In genomic region chr1:201016211-201016651, GRCh38 we compare ENCODE assay signal across 10 cellular contexts. TPM values are rescaled to one million over a fixed set of nuclear protein-coding genes. Genes with fewer than 3 reads are reported as not detected.
DNase-seq lines count a peak whose midpoint lies in the region; ATAC-seq and TF ChIP-seq lines count a peak whose summit lies in the region.
"Had no signal": no experiment of that assay in that cellular context is flagged by ENCODE, and none has a peak within 500 bp of the region (broad histone marks: within the 10 kb centered on the region; RNA-seq: fewer than 3 reads in every experiment).

No MANE protein-coding gene starts in this region.

- H2BK20ac ChIP-seq in H9 (ENCODE audit: low read depth, low read length, poor library complexity, severe bottlenecking): no peak overlapping the region

- POLR2A ChIA-PET in CD8-positive, alpha-beta memory T cell (lab: Charles Lee): no interaction called here

- no CpG with 5 or more reads among the region's 10 CpGs for WGBS in H9 (ENCODE audit: extremely low coverage, insufficient read length, low lambda C conversion rate)

- intact Hi-C loops in mucosa of descending colon (cut with DNase I, micrococcal nuclease): no loop called here

- no peak overlapping the region for H2BK12ac ChIP-seq in H9 (ENCODE audit: insufficient read length, low read depth, low read length)

- H4K20me1 ChIP-seq in Loucy (ENCODE audit: insufficient read depth, low read length, poor library complexity, severe bottlenecking) (peaks cover 10% of the 10 kb centered on the region), H9 (ENCODE audit: control insufficient read depth, insufficient read depth, insufficient read length) (no peaks in the 10 kb centered on the region)

- H3K14ac ChIP-seq in H9 (ENCODE audit: insufficient read depth, low read length): no peak overlapping the region; the same call in 1 of the 2 replicates

- no peaks in the 10 kb centered on the region for H3K27me3 ChIP-seq in CD8-positive, alpha-beta memory T cell (ENCODE audit: insufficient read depth, low read length, poor library complexity, severe bottlenecking)
- H3K27me3 ChIP-seq in Loucy (ENCODE audit: insufficient read depth, low read length, poor library complexity, severe bottlenecking) (no peaks in the 10 kb centered on the region), brain microvascular endothelial cell (replicated peaks) (no peaks in the 10 kb centered on the region), H9 (ENCODE audit: insufficient read depth, low read length) (no peaks in the 10 kb centered on the region)

- no peaks in the 10 kb centered on the region for H3K23me2 ChIP-seq in H9 (ENCODE audit: insufficient read length, low read depth, low read length, poor library complexity, severe bottlenecking)

- peaks cover 90% of the 10 kb centered on the region for H3K79me2 ChIP-seq in Loucy (ENCODE audit: insufficient read depth, low read length)
- H3K79me2 ChIP-seq in H9 (ENCODE audit: insufficient read depth, low read length): peaks cover 1% of the 10 kb centered on the region; the same call in 1 of the 2 replicates

- peaks cover 11% of the 10 kb centered on the region for H3F3A ChIP-seq in Loucy (ENCODE audit: low read depth)

- in situ Hi-C loops in brain microvascular endothelial cell (cut with HindIII; ENCODE audit: low pct_ligation_motif_present, low sequenced_read_pairs): no loop called here

- H3K23ac ChIP-seq in H9 (ENCODE audit: insufficient read length, low read depth, low read length): no peak overlapping the region

- no peak overlapping the region for H3K18ac ChIP-seq in H9 (ENCODE audit: insufficient read length, low read depth, low read length)

- peaks cover 99% of the 10 kb centered on the region for H3K4me1 ChIP-seq in CD8-positive, alpha-beta memory T cell (ENCODE audit: insufficient read depth, low read length)
- H3K4me1 ChIP-seq in Loucy (ENCODE audit: insufficient read depth, low read length, poor library complexity, severe bottlenecking): peaks cover 79% of the 10 kb centered on the region
- peaks cover 41% of the 10 kb centered on the region for H3K4me1 ChIP-seq in mucosa of descending colon (ENCODE audit: low read depth)
- peaks cover 7% of the 10 kb centered on the region; the same call in 1 of the 2 replicates for H3K4me1 ChIP-seq in H9 (ENCODE audit: insufficient read depth, low read length)

- H4K8ac ChIP-seq in H9 (replicated peaks; ENCODE audit: insufficient read length, low read depth, low read length): no peak overlapping the region

- ATAC-seq in mucosa of descending colon: peak; percentile 33
- ATAC-seq in GM18861 (IDR thresholded peaks at IDR 0.05; ENCODE audit: unreplicated experiment): no peak
- no peak for ATAC-seq in GM18517 (IDR thresholded peaks at IDR 0.05; ENCODE audit: unreplicated experiment)

- H2BK120ac ChIP-seq in H9 (ENCODE audit: low read depth, low read length, poor library complexity, severe bottlenecking): no peak overlapping the region

- H3K4me2 ChIP-seq in Loucy (ENCODE audit: low read depth, low read length, poor library complexity, severe bottlenecking) (peak overlapping the region; percentile 86), H9 (ENCODE audit: insufficient read depth, insufficient read length, low read length) (no peak overlapping the region)

- H2AK5ac ChIP-seq in H9 (ENCODE audit: insufficient read length, low read length): no peak overlapping the region

- no peaks in the 10 kb centered on the region for H3K9me3 Mint-ChIP-seq in CD8-positive, alpha-beta memory T cell
- H3K9me3 Mint-ChIP-seq in activated naive CD8-positive, alpha-beta T cell treated with anti-CD3 and anti-CD28 coated beads for 36 hours: no peaks in the 10 kb centered on the region
- H3K9me3 Mint-ChIP-seq in H9: no peaks in the 10 kb centered on the region; a peak in 1 of 5 replicates

- H3K9ac ChIP-seq in Loucy (ENCODE audit: low read depth, low read length, poor library complexity, severe bottlenecking) (peak overlapping the region; percentile 53), H9 (ENCODE audit: extremely low read depth, insufficient read length, low read length) (no peak overlapping the region)

- no peak overlapping the region for H2BK5ac ChIP-seq in H9 (ENCODE audit: insufficient read length, low read length)

- peak overlapping the region in 4 of 7 donors; percentile 10 to 83 (median 47) for H3K4me3 Mint-ChIP-seq in CD8-positive, alpha-beta memory T cell
- peak overlapping the region; percentile 55 for H3K4me3 Mint-ChIP-seq in activated naive CD8-positive, alpha-beta T cell treated with anti-CD3 and anti-CD28 coated beads for 36 hours
- no peak overlapping the region for H3K4me3 Mint-ChIP-seq in H9

- no peak overlapping the region for H2AFZ ChIP-seq in Loucy (ENCODE audit: low read length)
- H2AFZ ChIP-seq in H9 (ENCODE audit: low read length): no peak overlapping the region

- no peak overlapping the region for H4K5ac ChIP-seq in H9 (ENCODE audit: insufficient read length, low read depth, low read length)

- CTCF ChIA-PET in CD8-positive, alpha-beta memory T cell (lab: Charles Lee): interaction anchor here (1.7 to 3.0 kb wide), 5 partner anchors 20 to 44 kb away, joined by 4 to 16 read pairs (median 9); no protein-coding TSS in a partner anchor

- no peak overlapping the region for H4K91ac ChIP-seq in H9 (ENCODE audit: insufficient read length, low read depth, low read length)

- H3K9me3 ChIP-seq in CD8-positive, alpha-beta memory T cell (ENCODE audit: low read length): no peaks in the 10 kb centered on the region
- H3K9me3 ChIP-seq in Loucy (ENCODE audit: insufficient read depth, low read depth, low read length) (no peaks in the 10 kb centered on the region), mucosa of descending colon (no peaks in the 10 kb centered on the region), H9 (ENCODE audit: control insufficient read depth, low read depth, low read length) (no peaks in the 10 kb centered on the region)

- no peaks in the 10 kb centered on the region for H3K79me1 ChIP-seq in H9 (ENCODE audit: insufficient read depth, low read depth, low read length, poor library complexity, severe bottlenecking)

- no peak for DNase-seq in CD8-positive, alpha-beta memory T cell
- DNase-seq in activated naive CD8-positive, alpha-beta T cell treated with anti-CD3 and anti-CD28 coated beads for 36 hours: no peak
- DNase-seq in mucosa of descending colon (peak; percentile 58 to 76 (median 68)), brain microvascular endothelial cell (no peak), H9 (no peak)
- DNase-seq: islet precursor cell had no signal

- H3K36me3 ChIP-seq in CD8-positive, alpha-beta memory T cell (ENCODE audit: insufficient read depth, low read length): no peaks in the 10 kb centered on the region
- H3K36me3 ChIP-seq in Loucy (ENCODE audit: insufficient read depth, low read length): no peaks in the 10 kb centered on the region
- no peaks in the 10 kb centered on the region for H3K36me3 ChIP-seq in mucosa of descending colon (ENCODE audit: low read depth)
- H3K36me3 ChIP-seq in brain microvascular endothelial cell (replicated peaks): no peaks in the 10 kb centered on the region

- peaks cover 0 to 30% (median 2%) of the 10 kb centered on the region in 3 donors for H3K36me3 Mint-ChIP-seq in CD8-positive, alpha-beta memory T cell
- peaks cover 25% of the 10 kb centered on the region for H3K36me3 Mint-ChIP-seq in activated naive CD8-positive, alpha-beta T cell treated with anti-CD3 and anti-CD28 coated beads for 36 hours
- no peaks in the 10 kb centered on the region; a peak in 1 of 7 replicates for H3K36me3 Mint-ChIP-seq in H9 (ENCODE audit: insufficient read depth in 1 of 3, low read depth in 3 of 3)

- H3K27me3 Mint-ChIP-seq in CD8-positive, alpha-beta memory T cell: no peaks in the 10 kb centered on the region
- no peaks in the 10 kb centered on the region for H3K27me3 Mint-ChIP-seq in activated naive CD8-positive, alpha-beta T cell treated with anti-CD3 and anti-CD28 coated beads for 36 hours
- H3K27me3 Mint-ChIP-seq in H9 (ENCODE audit: low read depth): no peaks in the 10 kb centered on the region; the same call in 1 of the 2 replicates

- TF ChIP-seq CTCF in Loucy (conservative IDR thresholded peaks at IDR 0.05; ENCODE audit: low read length) (no peak), mucosa of descending colon (IDR thresholded peaks at IDR 0.05) (no peak), brain microvascular endothelial cell (IDR thresholded peaks at IDR 0.05; ENCODE audit: low read depth, low read length, missing control alignments) (no peak), H9 (conservative IDR thresholded peaks at IDR 0.05) (no peak)

- H3K56ac ChIP-seq in H9 (ENCODE audit: insufficient read length, low read depth, low read length): no peak overlapping the region

- H3K27ac Mint-ChIP-seq in CD8-positive, alpha-beta memory T cell: peak overlapping the region in 6 of 8 donors; percentile 71 to 90 (median 85)
- H3K27ac Mint-ChIP-seq in activated naive CD8-positive, alpha-beta T cell treated with anti-CD3 and anti-CD28 coated beads for 36 hours: peak overlapping the region; percentile 90
- H3K27ac Mint-ChIP-seq in H9: no peak overlapping the region

- no peaks in the 10 kb centered on the region for H3K9me2 ChIP-seq in Loucy (replicated peaks; ENCODE audit: low read depth, low read length)

- no peak overlapping the region for H3K4ac ChIP-seq in H9 (ENCODE audit: low read depth, low read length)

- no peak overlapping the region for H3T11ph ChIP-seq in H9 (ENCODE audit: low read length)

- peaks cover 87 to 100% (median 95%) of the 10 kb centered on the region in 3 donors for H3K4me1 Mint-ChIP-seq in CD8-positive, alpha-beta memory T cell
- peaks cover 89% of the 10 kb centered on the region for H3K4me1 Mint-ChIP-seq in activated naive CD8-positive, alpha-beta T cell treated with anti-CD3 and anti-CD28 coated beads for 36 hours
- H3K4me1 Mint-ChIP-seq in H9: peaks cover 42 to 68% of the 10 kb centered on the region in 2 experiments

- H3K27ac ChIP-seq in CD8-positive, alpha-beta memory T cell (ENCODE audit: low read depth, low read length): peak overlapping the region; percentile 20
- H3K27ac ChIP-seq in brain microvascular endothelial cell (no peak overlapping the region), H9 (ENCODE audit: insufficient read length, low read depth, low read length) (no peak overlapping the region)
- H3K27ac ChIP-seq: VCaP had no signal

- H2BK15ac ChIP-seq in H9 (ENCODE audit: low read depth, low read length): no peak overlapping the region

- no peak overlapping the region for H3K4me3 ChIP-seq in CD8-positive, alpha-beta memory T cell (ENCODE audit: low read length)
- H3K4me3 ChIP-seq in Loucy (ENCODE audit: low read length, poor library complexity, severe bottlenecking) (peak overlapping the region; percentile 11), mucosa of descending colon (no peak overlapping the region), brain microvascular endothelial cell (ENCODE audit: low read depth, low read length) (no peak overlapping the region)

RNA-seq across cellular contexts. Expression of gene KIF21B, which starts 7.3 kb away (rescaled TPM):
- 10 to 100 TPM; 37.5 to 37.6 TPM for total RNA-seq in CD8-positive, alpha-beta memory T cell
- polyA plus RNA-seq in CD8-positive, alpha-beta memory T cell: 9.9 TPM
- 10 to 100 TPM; 55.7 to 56.2 TPM for total RNA-seq in activated naive CD8-positive, alpha-beta T cell treated with anti-CD3 and anti-CD28 coated beads for 36 hours
- 10 to 100 TPM in 1 of 3 donors, 1 to 10 TPM in 2; 3.2 to 10.5 (median 4.0) TPM for total RNA-seq in mucosa of descending colon
- total RNA-seq in H9 (2021): 7.0 and 7.5 TPM in 2 replicates

Comparison
In these comparisons a context has a peak if more than half of its experiments do, and no peak if none do; other contexts are left out.
1. DNase-seq: peak in mucosa of descending colon (3 of 3); none in CD8-positive, alpha-beta memory T cell (0 of 5), activated naive CD8-positive, alpha-beta T cell treated with anti-CD3 and anti-CD28 coated beads for 36 hours (single experiment), brain microvascular endothelial cell (single experiment) and H9 (single experiment).
2. H3K27ac Mint-ChIP-seq: peak in CD8-positive, alpha-beta memory T cell (6 of 8) and activated naive CD8-positive, alpha-beta T cell treated with anti-CD3 and anti-CD28 coated beads for 36 hours (single experiment); none in H9 (0 of 3).
3. H3K4me3 Mint-ChIP-seq: peak in CD8-positive, alpha-beta memory T cell (4 of 7) and activated naive CD8-positive, alpha-beta T cell treated with anti-CD3 and anti-CD28 coated beads for 36 hours (single experiment); none in H9 (0 of 2).